In the genomic region with DNA sequence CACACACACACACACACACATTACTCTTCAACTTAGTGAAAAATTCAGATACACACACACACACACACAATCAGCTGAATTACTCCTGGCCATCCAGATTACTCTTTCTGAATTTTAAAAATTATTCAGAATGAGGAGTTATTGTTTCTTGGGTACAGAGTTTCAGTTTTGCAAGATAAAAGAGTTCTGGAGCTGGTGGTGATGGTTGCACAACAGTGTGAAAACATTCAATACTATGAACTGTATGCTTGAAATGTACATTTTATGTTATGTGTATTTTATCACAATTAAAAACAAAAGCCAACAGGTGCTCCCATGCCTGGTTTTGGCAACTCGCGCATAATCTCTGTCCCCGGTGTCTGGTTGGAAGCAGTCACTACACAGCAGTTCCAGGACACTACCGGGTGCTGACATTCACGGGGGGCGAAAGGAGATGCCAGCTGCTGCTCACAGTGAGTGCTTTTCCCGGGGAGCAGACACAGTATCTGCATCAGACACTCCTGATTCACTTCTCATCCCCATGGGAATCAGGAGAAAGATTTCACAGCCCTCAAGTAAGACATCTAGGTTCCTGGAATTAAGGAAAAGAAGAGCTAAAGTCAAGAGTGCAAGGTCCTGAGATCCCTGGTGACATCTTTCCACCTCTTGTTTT, we compare ENCODE assay signal across 18 cellular contexts. TPM values are rescaled to one million over a fixed set of nuclear protein-coding genes. Genes with fewer than 3 reads are reported as not detected.
A peak's percentile ranks its signal among the peaks of the same experiment; 100 is the strongest.
DNase-seq lines count a peak whose midpoint lies in the region; ATAC-seq, FAIRE-seq and TF ChIP-seq lines count a peak whose summit lies in the region.
"Had no signal": no experiment of that assay in that cellular context is flagged by ENCODE, and none has a peak within 500 bp of the region (broad histone marks: within the 10 kb centered on the region; RNA-seq: fewer than 3 reads in every experiment).

No MANE protein-coding gene starts in this region.

- no peaks in the 10 kb centered on the region for H3K9me1 ChIP-seq in K562 (ENCODE audit: control insufficient read depth, insufficient read depth, low read length)

- TF ChIP-seq EP300 in K562 (IDR thresholded peaks at IDR 0.05; ENCODE audit: low read length) = no peak

- 74% methylated on average over 7 of the region's 7 CpGs for WGBS in K562 (ENCODE audit: insufficient coverage, low coverage, missing lambda C conversion rate)

- H3K9me3 ChIP-seq in K562 (replicated peaks; ENCODE audit: control insufficient read depth, insufficient read depth, low read depth, low read length) (no peaks in the 10 kb centered on the region), muscle layer of colon (ENCODE audit: low read length) (no peaks in the 10 kb centered on the region)
- H3K9me3 ChIP-seq: adrenal gland, heart right ventricle, upper lobe of left lung had no signal

- H3K27me3 Mint-ChIP-seq in CD14-positive monocyte (ENCODE audit: low read depth in 3 of 3) = peaks cover 0 to 3% (median 0%) of the 10 kb centered on the region in 3 donors

- no peak overlapping the region for H3K27ac ChIP-seq in K562 (ENCODE audit: extremely low read depth, low read depth, low read length)
- H3K27ac ChIP-seq in muscle layer of colon (ENCODE audit: low read depth, low read length) = peak overlapping the region; percentile 12

- in situ Hi-C loops in K562 (cut with MboI) = no loop called here

- no TSS peak for BruUV-seq in K562 (replicated peaks; lab: Mats Ljungman, UMichigan)

- no peak for FAIRE-seq in K562 (lab: Jason Lieb, UNC)

- CTCF ChIA-PET in K562 (lab: Yijun Ruan, JAX; ENCODE audit: low intra/inter-chr PET ratio) = no interaction called here

- H3K79me2 ChIP-seq in K562 (ENCODE audit: control insufficient read depth, insufficient read depth, low read length) = no peaks in the 10 kb centered on the region

- TF ChIP-seq CTCF in CD14-positive monocyte (IDR thresholded peaks at IDR 0.05) = no peak
- no peak for TF ChIP-seq CTCF in K562 (IDR thresholded peaks at IDR 0.05 in 2 of 3, conservative IDR thresholded peaks at IDR 0.05 in 1 of 3; ENCODE audit: insufficient read depth in 2 of 3, low read depth in 1 of 3, low read length in 3 of 3)

- H3K4me1 ChIP-seq in K562 (replicated peaks in 1 of 2; ENCODE audit: control insufficient read depth in 2 of 2, insufficient read depth in 2 of 2, low read length in 2 of 2) (peaks cover 3 to 28% of the 10 kb centered on the region in 2 experiments; a peak in 3 of 5 replicates), muscle layer of colon (ENCODE audit: insufficient read depth, low read length) (peaks cover 77% of the 10 kb centered on the region)

- ATAC-seq in HG03135 (IDR thresholded peaks at IDR 0.05; ENCODE audit: unreplicated experiment) (peak; percentile 26), K562 (no peak), HG03196 (IDR thresholded peaks at IDR 0.05; ENCODE audit: unreplicated experiment) (no peak)
- ATAC-seq: activated T-cell treated with anti-CD3 and anti-CD28 coated beads, Interleukin-2, amount 50 U/mL, for 72 hours; esophagus mucosa; naive thymus-derived CD8-positive, alpha-beta T cell had no signal

- TF ChIP-seq POLR2A in K562 (conservative IDR thresholded peaks at IDR 0.05) = no peak
- no peak for TF ChIP-seq POLR2A in erythroblast (IDR thresholded peaks at IDR 0.05; ENCODE audit: low read length)

- H3K4me1 Mint-ChIP-seq in CD14-positive monocyte = peaks cover 68% of the 10 kb centered on the region

- H3K9me3 Mint-ChIP-seq in CD14-positive monocyte = peaks cover 0 to 3% (median 0%) of the 10 kb centered on the region in 7 donors
- H3K9me3 Mint-ChIP-seq: activated T-cell treated with anti-CD3 and anti-CD28 coated beads, Interleukin-2, amount 50 U/mL, for 72 hours; naive thymus-derived CD8-positive, alpha-beta T cell had no signal

- H3K9ac ChIP-seq in K562 (ENCODE audit: insufficient read depth in 1 of 2, low read depth in 2 of 2, low read length in 2 of 2) (no peak overlapping the region), muscle layer of colon (ENCODE audit: low read length) (no peak overlapping the region)

- intact Hi-C loops in CD14-positive monocyte (cut with micrococcal nuclease) = loop anchor here in 1 of 2 donors (10.0 kb wide), 1 partner anchor 108 kb away; no protein-coding TSS in a partner anchor
- intact Hi-C loops in K562 (cut with micrococcal nuclease) = no loop called here

- H3K27me3 ChIP-seq in K562 (ENCODE audit: control insufficient read depth in 2 of 2, insufficient read depth in 2 of 2, low read length in 2 of 2) (no peaks in the 10 kb centered on the region), muscle layer of colon (ENCODE audit: control insufficient read depth in 1 of 2, insufficient read depth in 2 of 2, low read length in 2 of 2) (no peaks in the 10 kb centered on the region)
- H3K27me3 ChIP-seq: adrenal gland, heart right ventricle, upper lobe of left lung had no signal

- H3K36me3 ChIP-seq in K562 (ENCODE audit: control insufficient read depth, insufficient read depth, low read length) (no peaks in the 10 kb centered on the region), muscle layer of colon (ENCODE audit: insufficient read depth, low read length) (peaks cover 3% of the 10 kb centered on the region)
- H3K36me3 ChIP-seq: adrenal gland, upper lobe of left lung had no signal

- DNase-seq in CD14-positive monocyte (ENCODE audit: low spot score) (no peak), K562 (ENCODE audit: extremely low read depth in 1 of 4, low spot score in 3 of 4) (no peak), erythroblast (lab: John Stamatoyannopoulos, UW) (no peak), ureter (ENCODE audit: low spot score) (no peak), T1000 (lab: John Stamatoyannopoulos, UW) (no peak)
- DNase-seq: activated CD4-positive, alpha-beta T cell treated with anti-CD3 and anti-CD28 coated beads, Interleukin-2, amount 50 U/mL, for 4 hours; activated T-cell treated with anti-CD3 and anti-CD28 coated beads, Interleukin-2, amount 50 U/mL, for 72 hours; adrenal gland; cortex of kidney; DMS153; heart right ventricle; naive thymus-derived CD8-positive, alpha-beta T cell; stimulated activated CD4-positive, alpha-beta T cell treated with anti-CD3 and anti-CD28 coated beads, Interleukin-4, amount 100 ng/mL, for 24 hours; upper lobe of left lung had no signal

- peak overlapping the region in 1 of 2 donors; percentile 21 for H3K4me3 Mint-ChIP-seq in CD14-positive monocyte
- H3K4me3 Mint-ChIP-seq: activated T-cell treated with anti-CD3 and anti-CD28 coated beads, Interleukin-2, amount 50 U/mL, for 72 hours; naive thymus-derived CD8-positive, alpha-beta T cell had no signal

- no peak for TF ChIP-seq RAD21 in K562 (CRISPR knock-in tag; conservative IDR thresholded peaks at IDR 0.05 in 1 of 2, IDR thresholded peaks at IDR 0.05 in 1 of 2)

- no peaks in the 10 kb centered on the region for H3K36me3 Mint-ChIP-seq in CD14-positive monocyte
- H3K36me3 Mint-ChIP-seq: naive thymus-derived CD8-positive, alpha-beta T cell had no signal

- H3K4me2 ChIP-seq in K562 (ENCODE audit: insufficient read depth, low read length) = no peak overlapping the region

- H3K4me3 ChIP-seq in K562 (no peak overlapping the region), muscle layer of colon (ENCODE audit: low read depth in 1 of 2, low read length in 2 of 2) (no peak overlapping the region)
- H3K4me3 ChIP-seq: adrenal gland, heart right ventricle, upper lobe of left lung had no signal

- POLR2A ChIA-PET in K562 (lab: Yijun Ruan, JAX) = no interaction called here

- H4K20me1 ChIP-seq in K562 (replicated peaks; ENCODE audit: control insufficient read depth, insufficient read depth, low read length) = peaks cover 3% of the 10 kb centered on the region; the same call in 1 of the 2 replicates

- H2AFZ ChIP-seq in K562 (ENCODE audit: low read depth, low read length) = no peak overlapping the region

- peak overlapping the region; percentile 10 to 86 (median 70) for H3K27ac Mint-ChIP-seq in CD14-positive monocyte
- H3K27ac Mint-ChIP-seq: activated T-cell treated with anti-CD3 and anti-CD28 coated beads, Interleukin-2, amount 50 U/mL, for 72 hours; naive thymus-derived CD8-positive, alpha-beta T cell had no signal

TF ChIP-seq in K562, 482 proteins besides CTCF, POLR2A, EP300 and RAD21 (continues in another document):
- TF ChIP-seq ZNF24 (IDR thresholded peaks at IDR 0.05) (no peak), ZC3H4 (CRISPR knock-in tag; IDR thresholded peaks at IDR 0.05; ENCODE audit: borderline replicate concordance) (no peak), NFYB (IDR thresholded peaks at IDR 0.05; ENCODE audit: extremely low read depth, insufficient read length) (no peak), PRPF4 (IDR thresholded peaks at IDR 0.05; ENCODE audit: insufficient read depth, low read depth, low read length, poor library complexity, severe bottlenecking) (no peak)
- TF ChIP-seq, protein P1, sequence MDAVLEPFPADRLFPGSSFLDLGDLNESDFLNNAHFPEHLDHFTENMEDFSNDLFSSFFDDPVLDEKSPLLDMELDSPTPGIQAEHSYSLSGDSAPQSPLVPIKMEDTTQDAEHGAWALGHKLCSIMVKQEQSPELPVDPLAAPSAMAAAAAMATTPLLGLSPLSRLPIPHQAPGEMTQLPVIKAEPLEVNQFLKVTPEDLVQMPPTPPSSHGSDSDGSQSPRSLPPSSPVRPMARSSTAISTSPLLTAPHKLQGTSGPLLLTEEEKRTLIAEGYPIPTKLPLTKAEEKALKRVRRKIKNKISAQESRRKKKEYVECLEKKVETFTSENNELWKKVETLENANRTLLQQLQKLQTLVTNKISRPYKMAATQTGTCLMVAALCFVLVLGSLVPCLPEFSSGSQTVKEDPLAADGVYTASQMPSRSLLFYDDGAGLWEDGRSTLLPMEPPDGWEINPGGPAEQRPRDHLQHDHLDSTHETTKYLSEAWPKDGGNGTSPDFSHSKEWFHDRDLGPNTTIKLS (IDR thresholded peaks at IDR 0.05; ENCODE audit: borderline replicate concordance, low read depth) = no peak

RNA-seq across cellular contexts. Expression of a gene that starts 55.7 kb away (rescaled TPM):
- 10 to 100 TPM in 1 of 2 donors, 1 to 10 TPM in 1; 7.3 to 11.6 TPM for polyA plus RNA-seq in CD14-positive monocyte
- 9.1 and 15.2 TPM in 2 replicates for total RNA-seq in K562 (2011; cell fraction: chromatin; rRNA removed; ENCODE audit: low replicate concordance)
- 7.2 and 7.5 TPM in 2 replicates for total RNA-seq in K562 (2011; cell fraction: nucleolus; rRNA removed)
- 8.7 and 12.7 TPM in 2 replicates for total RNA-seq in K562 (2011; cell fraction: nucleoplasm; rRNA removed)
- total RNA-seq in K562 (2014; rRNA removed) = 4.1 and 5.2 TPM in 2 replicates
- total RNA-seq in K562 (2014; rRNA removed; fragmentation: Illumina TruSeq; extraction: Trizol) = 6.4 and 6.6 TPM in 2 replicates
- total RNA-seq in K562 (2015; rRNA removed; fragmentation: Illumina TruSeq; extraction: Trizol) = 5.1 and 5.2 TPM in 2 replicates
- 6.6 TPM in 2 replicates for total RNA-seq in K562 (2021)
- 1.9 and 4.6 TPM in 2 replicates for polyA plus RNA-seq in K562 (2011; rRNA removed)
- 1.6 and 3.6 TPM in 2 replicates for polyA plus RNA-seq in K562 (2011; cell fraction: cytosol; rRNA removed)
- 1.8 and 5.6 TPM in 2 replicates for polyA plus RNA-seq in K562 (2011; cell fraction: nucleus; rRNA removed)
- 3.7 and 6.0 TPM in 2 replicates for polyA plus RNA-seq in K562 (2012)
- 4.8 and 5.6 TPM in 2 replicates for polyA plus RNA-seq in K562 (2014; fragmentation: Illumina TruSeq; extraction: Trizol)
- 1 to 10 TPM; 1.0 to 1.6 TPM for polyA plus RNA-seq in K562 (2014; fragmentation: Nextera tagmentation; extraction: Ambion mirVana)
- 3.7 TPM in 2 replicates for polyA plus RNA-seq in K562 (2014; rRNA removed)
- 6.7 and 11.2 TPM in 2 replicates for polyA minus RNA-seq in K562 (2011; rRNA and poly(A)+ RNA removed)
- 5.9 and 9.2 TPM in 2 replicates for polyA minus RNA-seq in K562 (2011; cell fraction: cytosol; rRNA and poly(A)+ RNA removed)
- polyA minus RNA-seq in K562 (2011; cell fraction: nucleus; rRNA and poly(A)+ RNA removed) = 6.6 and 7.4 TPM in 2 replicates
- 33.3 TPM for total RNA-seq in ureter
